Comparison of ENCODE assay signal across 8 cellular contexts in the genomic region with DNA sequence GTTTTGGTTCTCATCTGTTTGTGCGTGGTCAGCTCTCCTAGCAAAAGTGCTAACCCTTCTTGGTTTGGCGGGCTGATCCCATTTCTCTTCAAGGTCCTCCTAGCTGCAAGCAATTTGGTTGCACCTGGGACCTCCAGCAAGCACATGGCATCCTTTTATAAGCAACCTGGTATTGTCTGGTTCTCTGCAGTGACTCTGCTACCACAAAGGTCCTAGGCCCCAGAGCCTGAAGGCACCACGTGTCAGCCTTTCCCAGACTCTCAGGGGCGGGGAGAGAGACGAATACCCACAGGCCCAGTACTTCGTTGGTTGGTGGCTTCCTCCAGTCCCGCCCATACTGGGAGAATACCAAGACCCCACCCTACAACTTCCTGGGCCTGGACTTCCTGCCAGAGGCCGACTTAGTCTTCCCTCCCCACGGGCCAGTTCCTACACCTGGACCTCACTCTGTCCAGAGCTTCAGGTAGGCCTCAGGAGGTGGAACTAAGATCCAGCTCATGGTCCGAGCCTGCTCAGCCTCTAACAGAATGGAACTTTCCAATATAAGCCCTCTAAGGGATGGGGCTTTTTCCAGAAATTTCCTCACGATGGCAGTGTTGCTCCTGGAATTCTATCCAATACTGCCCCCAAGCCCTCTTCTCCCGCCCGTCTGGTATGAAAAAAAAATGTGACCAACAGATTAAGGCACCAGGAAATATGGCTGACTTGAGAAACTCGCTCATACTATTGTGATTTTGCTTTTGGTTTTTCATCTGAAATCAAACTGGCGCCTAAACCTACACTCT.
DNase-seq lines count a peak whose midpoint lies in the region; ATAC-seq and TF ChIP-seq lines count a peak whose summit lies in the region.

No MANE protein-coding gene starts in this region.

- H3K4me3 ChIP-seq in DOHH2 (ENCODE audit: low read length): no peak overlapping the region
- H3K4me3 ChIP-seq in smooth muscle cell: peak overlapping the region; percentile 48

- H3K79me2 ChIP-seq in DOHH2 (ENCODE audit: control insufficient read depth, low read length) (no peaks in the 10 kb centered on the region), smooth muscle cell (ENCODE audit: low read depth) (peaks cover 22% of the 10 kb centered on the region)

- no peaks in the 10 kb centered on the region for H4K20me1 ChIP-seq in DOHH2 (ENCODE audit: control insufficient read depth, insufficient read depth, low read depth, low read length)
- H4K20me1 ChIP-seq in smooth muscle cell (ENCODE audit: low read depth): no peaks in the 10 kb centered on the region

- H2AFZ ChIP-seq in smooth muscle cell (ENCODE audit: low read depth): peak overlapping the region; percentile 95

- H3K36me3 ChIP-seq in DOHH2 (ENCODE audit: control insufficient read depth, low read length) (no peaks in the 10 kb centered on the region), smooth muscle cell (ENCODE audit: low read depth) (no peaks in the 10 kb centered on the region)

- TF ChIP-seq CTCF in DOHH2 (IDR thresholded peaks at IDR 0.05; ENCODE audit: low read depth, low read length, poor library complexity, severe bottlenecking): no peak
- peak; percentile 49; the same call in 1 of the 2 replicates for TF ChIP-seq CTCF in LNCAP (IDR thresholded peaks at IDR 0.05)
- peak; percentile 65 for TF ChIP-seq CTCF in smooth muscle cell (IDR thresholded peaks at IDR 0.05; ENCODE audit: borderline replicate concordance, insufficient read depth, poor library complexity, severe bottlenecking)

- peak; percentile 79 for ATAC-seq in GM21723 (IDR thresholded peaks at IDR 0.05; ENCODE audit: unreplicated experiment)

- no peaks in the 10 kb centered on the region for H3K9me3 ChIP-seq in DOHH2 (ENCODE audit: control insufficient read depth, insufficient read depth, low read length)
- no peaks in the 10 kb centered on the region for H3K9me3 ChIP-seq in smooth muscle cell (replicated peaks; ENCODE audit: low read depth)

- 27% methylated on average over 15 of the region's 15 CpGs for WGBS in smooth muscle cell (ENCODE audit: low lambda C conversion rate)

- H3F3A ChIP-seq in DOHH2 (ENCODE audit: control insufficient read depth, insufficient read depth) (no peaks in the 10 kb centered on the region), smooth muscle cell (ENCODE audit: low read depth) (no peaks in the 10 kb centered on the region)

- peak; percentile 49 for DNase-seq in SHP77 treated with DMSO at 0.1 percent for 48 hours (lab: John Stamatoyannopoulos, UW)
- peak; percentile 47 for DNase-seq in brain pericyte (ENCODE audit: low read depth, low spot score)
- DNase-seq in iPS-NIHi11 (ENCODE audit: low spot score): peak; percentile 53
- peak; percentile 14 for DNase-seq in smooth muscle cell (lab: John Stamatoyannopoulos, UW; ENCODE audit: unreplicated experiment)
- no peak for DNase-seq in cortex of kidney (lab: John Stamatoyannopoulos, UW)

- no peaks in the 10 kb centered on the region for H3K9me2 ChIP-seq in DOHH2 (replicated peaks; ENCODE audit: control insufficient read depth, low read length)

- no peak overlapping the region for H3K27ac ChIP-seq in DOHH2 (ENCODE audit: low read depth, low read length)
- H3K27ac ChIP-seq in smooth muscle cell (ENCODE audit: low read depth): peak overlapping the region; percentile 84

- H3K4me1 ChIP-seq in DOHH2 (ENCODE audit: control insufficient read depth, low read length) (peaks cover 11% of the 10 kb centered on the region), smooth muscle cell (ENCODE audit: low read depth) (peaks cover 8% of the 10 kb centered on the region)

- H3K9ac ChIP-seq in smooth muscle cell (ENCODE audit: low read depth): peak overlapping the region; percentile 60

- H3K4me2 ChIP-seq in DOHH2 (ENCODE audit: low read length) (peak overlapping the region; percentile 14; the same call in 1 of the 2 replicates), smooth muscle cell (peak overlapping the region; percentile 85)

- H3K27me3 ChIP-seq in DOHH2 (ENCODE audit: control insufficient read depth, low read length) (no peaks in the 10 kb centered on the region), smooth muscle cell (ENCODE audit: low read depth) (no peaks in the 10 kb centered on the region)
